Comparison of ENCODE assay signal across 20 cellular contexts in the genomic region with DNA sequence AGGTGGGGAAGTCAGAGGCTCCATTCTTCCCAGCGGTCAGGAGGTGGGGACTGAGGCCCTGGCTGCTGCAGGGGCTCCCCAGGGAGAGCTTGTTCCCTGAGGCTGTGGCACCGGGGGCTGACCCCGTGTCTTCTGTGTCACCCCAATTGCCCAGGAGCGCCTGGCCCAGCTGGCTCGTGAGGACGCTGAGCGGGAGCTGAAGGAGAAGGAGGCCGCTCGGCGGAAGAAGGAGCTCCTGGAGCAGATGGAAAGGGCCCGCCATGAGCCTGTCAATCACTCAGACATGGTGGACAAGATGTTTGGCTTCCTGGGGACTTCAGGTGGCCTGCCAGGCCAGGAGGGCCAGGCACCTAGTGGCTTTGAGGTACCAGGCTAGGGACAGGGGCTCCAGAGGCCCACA. TPM values are rescaled to one million over a fixed set of nuclear protein-coding genes. Genes with fewer than 3 reads are reported as not detected.
A peak's percentile ranks its signal among the peaks of the same experiment; 100 is the strongest.
DNase-seq lines count a peak whose midpoint lies in the region; ATAC-seq, FAIRE-seq and TF ChIP-seq lines count a peak whose summit lies in the region.
"Had no signal": no experiment of that assay in that cellular context is flagged by ENCODE, and none has a peak within 500 bp of the region (broad histone marks: within the 10 kb centered on the region; RNA-seq: fewer than 3 reads in every experiment).

No MANE protein-coding gene starts in this region.

- no peak overlapping the region for H2AFZ ChIP-seq in K562 (ENCODE audit: low read depth, low read length)

- DNase-seq in Right ventricle myocardium superior (peak; percentile 17), cardiac septum (ENCODE audit: low spot score) (no peak), K562 (ENCODE audit: extremely low read depth in 1 of 4, low spot score in 3 of 4) (no peak), lower lobe of right lung (peak; percentile 39), activated gamma-delta T cell treated with Interleukin-2 at 50 U/mL for 16 hours (no peak)
- DNase-seq in activated naive CD8-positive, alpha-beta T cell treated with anti-CD3 and anti-CD28 coated beads for 36 hours, result no peak
- DNase-seq: 8988T; C1 segment of cervical spinal cord; Calu3; CD4-positive, alpha-beta memory T cell; COR-L47; DMS53; DMS79 treated with DMSO at 0.1 percent for 48 hours; GF-D8; H7; HCEC 1CT had no signal

- TF ChIP-seq POLR2A in K562 (conservative IDR thresholded peaks at IDR 0.05), result no peak

- peaks cover 3% of the 10 kb centered on the region for H3K9me3 Mint-ChIP-seq in activated naive CD8-positive, alpha-beta T cell treated with anti-CD3 and anti-CD28 coated beads for 36 hours

- H3K9ac ChIP-seq in K562 (ENCODE audit: insufficient read depth in 1 of 2, low read depth in 2 of 2, low read length in 2 of 2), result no peak overlapping the region

- TF ChIP-seq RAD21 in K562 (CRISPR knock-in tag; conservative IDR thresholded peaks at IDR 0.05 in 1 of 2, IDR thresholded peaks at IDR 0.05 in 1 of 2), result no peak

- in situ Hi-C loops in K562 (cut with MboI), result loop anchor here (10.0 kb wide), 1 partner anchor 136 kb away; no protein-coding TSS in a partner anchor

- H3K4me3 Mint-ChIP-seq in activated naive CD8-positive, alpha-beta T cell treated with anti-CD3 and anti-CD28 coated beads for 36 hours, result no peak overlapping the region
- H3K4me3 Mint-ChIP-seq: CD4-positive, alpha-beta memory T cell had no signal

- H3K9me3 ChIP-seq in K562 (replicated peaks; ENCODE audit: control insufficient read depth, insufficient read depth, low read depth, low read length) (no peaks in the 10 kb centered on the region), lower lobe of right lung (no peaks in the 10 kb centered on the region)
- H3K9me3 ChIP-seq: A549 had no signal

- POLR2A ChIA-PET in K562 (lab: Yijun Ruan, JAX), result no interaction called here

- TF ChIP-seq CTCF in K562 (IDR thresholded peaks at IDR 0.05 in 2 of 3, conservative IDR thresholded peaks at IDR 0.05 in 1 of 3; ENCODE audit: insufficient read depth in 2 of 3, low read depth in 1 of 3, low read length in 3 of 3), result no peak
- no peak for TF ChIP-seq CTCF in lower lobe of right lung (IDR thresholded peaks at IDR 0.05)

- H3K4me3 ChIP-seq in K562 (no peak overlapping the region), lower lobe of right lung (no peak overlapping the region)
- H3K4me3 ChIP-seq: A549 had no signal

- H3K27me3 ChIP-seq in K562 (ENCODE audit: control insufficient read depth in 2 of 2, insufficient read depth in 2 of 2, low read length in 2 of 2), result peaks cover 23 to 72% of the 10 kb centered on the region in 2 experiments; a peak in 4 of 5 replicates
- H3K27me3 ChIP-seq in lower lobe of right lung (ENCODE audit: low read depth), result peaks cover 3% of the 10 kb centered on the region

- H3K9me1 ChIP-seq in K562 (ENCODE audit: control insufficient read depth, insufficient read depth, low read length), result peaks cover 2% of the 10 kb centered on the region

- no peaks in the 10 kb centered on the region for H3K36me3 Mint-ChIP-seq in activated naive CD8-positive, alpha-beta T cell treated with anti-CD3 and anti-CD28 coated beads for 36 hours
- H3K36me3 Mint-ChIP-seq: CD4-positive, alpha-beta memory T cell had no signal

- intact Hi-C loops in Right ventricle myocardium superior (cut with DNase I) (no loop called here), cardiac septum (cut with DNase I) (no loop called here), K562 (cut with micrococcal nuclease) (no loop called here), lower lobe of right lung (cut with DNase I) (no loop called here)

- no peak for FAIRE-seq in K562 (lab: Jason Lieb, UNC)
- FAIRE-seq: A549, GM12891, GM18507, H1 had no signal

- no peaks in the 10 kb centered on the region for H3K79me2 ChIP-seq in K562 (ENCODE audit: control insufficient read depth, insufficient read depth, low read length)

- no peaks in the 10 kb centered on the region for H3K4me1 ChIP-seq in K562 (replicated peaks in 1 of 2; ENCODE audit: control insufficient read depth in 2 of 2, insufficient read depth in 2 of 2, low read length in 2 of 2)
- H3K4me1 ChIP-seq in lower lobe of right lung, result no peaks in the 10 kb centered on the region
- H3K4me1 ChIP-seq: A549 had no signal

- H3K4me1 Mint-ChIP-seq in activated naive CD8-positive, alpha-beta T cell treated with anti-CD3 and anti-CD28 coated beads for 36 hours, result no peaks in the 10 kb centered on the region
- H3K4me1 Mint-ChIP-seq: CD4-positive, alpha-beta memory T cell had no signal

- no peak overlapping the region for H3K27ac Mint-ChIP-seq in activated naive CD8-positive, alpha-beta T cell treated with anti-CD3 and anti-CD28 coated beads for 36 hours
- H3K27ac Mint-ChIP-seq: CD4-positive, alpha-beta memory T cell had no signal

- no peaks in the 10 kb centered on the region for H4K20me1 ChIP-seq in K562 (replicated peaks; ENCODE audit: control insufficient read depth, insufficient read depth, low read length)

- WGBS in K562 (ENCODE audit: insufficient coverage, low coverage, missing lambda C conversion rate), result 3% methylated on average over 11 of the region's 11 CpGs

- no peak for ATAC-seq in Right ventricle myocardium superior (ENCODE audit: poor library complexity)
- no peak for ATAC-seq in K562
- ATAC-seq in lower lobe of right lung, result no peak
- ATAC-seq: A549 had no signal

- H3K4me2 ChIP-seq in K562 (ENCODE audit: insufficient read depth, low read length), result no peak overlapping the region
- H3K4me2 ChIP-seq: A549 had no signal

- TF ChIP-seq EP300 in K562 (IDR thresholded peaks at IDR 0.05; ENCODE audit: low read length), result no peak

- CTCF ChIA-PET in K562 (lab: Yijun Ruan, JAX; ENCODE audit: low intra/inter-chr PET ratio), result no interaction called here

- BruUV-seq in K562 (replicated peaks; lab: Mats Ljungman, UMichigan), result no TSS peak

- H3K27me3 Mint-ChIP-seq in activated naive CD8-positive, alpha-beta T cell treated with anti-CD3 and anti-CD28 coated beads for 36 hours, result no peaks in the 10 kb centered on the region
- H3K27me3 Mint-ChIP-seq: CD4-positive, alpha-beta memory T cell had no signal

- H3K36me3 ChIP-seq in K562 (ENCODE audit: control insufficient read depth, insufficient read depth, low read length), result no peaks in the 10 kb centered on the region
- no peaks in the 10 kb centered on the region for H3K36me3 ChIP-seq in lower lobe of right lung

- H3K27ac ChIP-seq in K562 (ENCODE audit: extremely low read depth, low read depth, low read length) (no peak overlapping the region), lower lobe of right lung (no peak overlapping the region)
- H3K27ac ChIP-seq: A549 had no signal

TF ChIP-seq in K562, 482 proteins besides CTCF, POLR2A, EP300 and RAD21:
- TF ChIP-seq, protein P1, sequence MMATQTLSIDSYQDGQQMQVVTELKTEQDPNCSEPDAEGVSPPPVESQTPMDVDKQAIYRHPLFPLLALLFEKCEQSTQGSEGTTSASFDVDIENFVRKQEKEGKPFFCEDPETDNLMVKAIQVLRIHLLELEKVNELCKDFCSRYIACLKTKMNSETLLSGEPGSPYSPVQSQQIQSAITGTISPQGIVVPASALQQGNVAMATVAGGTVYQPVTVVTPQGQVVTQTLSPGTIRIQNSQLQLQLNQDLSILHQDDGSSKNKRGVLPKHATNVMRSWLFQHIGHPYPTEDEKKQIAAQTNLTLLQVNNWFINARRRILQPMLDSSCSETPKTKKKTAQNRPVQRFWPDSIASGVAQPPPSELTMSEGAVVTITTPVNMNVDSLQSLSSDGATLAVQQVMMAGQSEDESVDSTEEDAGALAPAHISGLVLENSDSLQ (IDR thresholded peaks at IDR 0.05), result peak; percentile 65
- no peak for TF ChIP-seq SETDB1 (IDR thresholded peaks at IDR 0.05; ENCODE audit: low read length)
TF ChIP-seq in K562: peak in this region for 1.

RNA-seq across cellular contexts. Expression of gene MYO7A, which starts 53.2 kb away (rescaled TPM):
- total RNA-seq in Right ventricle myocardium superior (4.4 TPM), cardiac septum (3.0 TPM), K562 (2014; rRNA removed) (0.04 and 0.09 TPM in 2 replicates), K562 (2014; rRNA removed; fragmentation: Illumina TruSeq; extraction: Trizol) (0.04 TPM in 1 of 2 replicates, not detected in the other), K562 (2015; rRNA removed; fragmentation: Illumina TruSeq; extraction: Trizol) (0.07 TPM in 1 of 2 replicates, not detected in the other), K562 (2021) (0.07 and 0.11 TPM in 2 replicates), lower lobe of right lung (5.5 TPM)
- total RNA-seq in K562 (2011; cell fraction: chromatin; rRNA removed; ENCODE audit: low replicate concordance), result 1.1 and 2.5 TPM in 2 replicates
- total RNA-seq in K562 (2011; cell fraction: nucleolus; rRNA removed), result 0.79 and 1.0 TPM in 2 replicates
- 0.53 and 0.73 TPM in 2 replicates for total RNA-seq in K562 (2011; cell fraction: nucleoplasm; rRNA removed)
- polyA plus RNA-seq in K562 (2011; rRNA removed) (0.10 and 0.14 TPM in 2 replicates), K562 (2014; fragmentation: Illumina TruSeq; extraction: Trizol) (0.03 and 0.06 TPM in 2 replicates), K562 (2014; fragmentation: Nextera tagmentation; extraction: Ambion mirVana) (under 1 TPM in 1 of 2 experiments, not detected in 1; 0.01 TPM), K562 (2014; rRNA removed) (0.11 TPM in 1 of 2 replicates, not detected in the other)
- polyA plus RNA-seq in K562 (2011; cell fraction: cytosol; rRNA removed), result 0.13 and 0.19 TPM in 2 replicates
- 1.0 and 1.3 TPM in 2 replicates for polyA plus RNA-seq in K562 (2011; cell fraction: nucleus; rRNA removed)
- 0.04 and 0.35 TPM in 2 replicates for polyA plus RNA-seq in K562 (2012)
- polyA minus RNA-seq in K562 (2011; rRNA and poly(A)+ RNA removed), result 0.11 and 0.21 TPM in 2 replicates
- polyA minus RNA-seq in K562 (2011; cell fraction: cytosol; rRNA and poly(A)+ RNA removed), result not detected in 2 replicates
- 0.22 and 0.40 TPM in 2 replicates for polyA minus RNA-seq in K562 (2011; cell fraction: nucleus; rRNA and poly(A)+ RNA removed)
- total RNA-seq in activated naive CD8-positive, alpha-beta T cell treated with anti-CD3 and anti-CD28 coated beads for 36 hours, result under 1 TPM; 0.06 to 0.16 TPM

Comparison
In these comparisons a context has a peak if more than half of its experiments do, and no peak if none do; other contexts are left out.
1. DNase-seq: peak in Right ventricle myocardium superior (single experiment) and lower lobe of right lung (single experiment); none in cardiac septum (single experiment), K562 (0 of 4), activated gamma-delta T cell treated with Interleukin-2 at 50 U/mL for 16 hours (single experiment) and activated naive CD8-positive, alpha-beta T cell treated with anti-CD3 and anti-CD28 coated beads for 36 hours (single experiment).